ENCODE assay signal across 10 cellular contexts in the genomic region with DNA sequence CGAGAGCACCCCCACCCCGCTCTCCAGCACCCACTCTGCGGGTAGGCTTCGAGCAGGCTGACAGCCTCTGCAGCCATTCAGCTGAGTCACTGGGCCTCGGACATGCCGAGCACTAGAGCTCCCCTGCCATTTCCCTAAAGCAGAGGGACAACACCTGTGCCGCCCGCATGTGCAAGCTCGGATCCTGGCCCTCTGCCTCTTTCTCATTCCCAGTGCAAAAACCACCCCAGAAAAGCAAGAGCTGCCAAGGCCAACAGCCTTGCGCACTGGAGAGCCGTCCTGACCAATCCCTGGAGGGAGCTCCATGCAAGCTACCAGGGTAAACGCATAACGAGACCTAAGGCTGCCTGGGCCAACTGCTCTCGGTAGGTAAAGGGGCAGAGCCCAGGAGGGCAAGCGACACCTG. TPM values are rescaled to one million over a fixed set of nuclear protein-coding genes. Genes with fewer than 3 reads are reported as not detected.
A peak's percentile ranks its signal among the peaks of the same experiment; 100 is the strongest.
DNase-seq lines count a peak whose midpoint lies in the region; ATAC-seq and TF ChIP-seq lines count a peak whose summit lies in the region.
"Had no signal": no experiment of that assay in that cellular context is flagged by ENCODE, and none has a peak within 500 bp of the region (broad histone marks: within the 10 kb centered on the region; RNA-seq: fewer than 3 reads in every experiment).

No MANE protein-coding gene starts in this region.

- CTCF ChIA-PET in activated naive CD4-positive, alpha-beta T cell treated with anti-CD3 and anti-CD28 coated beads for 36 hours (lab: Charles Lee) = interaction anchor here (0.8 to 4.2 kb wide), 6 partner anchors 13 to 203 kb away, joined by 3 to 32 read pairs (median 3); no protein-coding TSS in a partner anchor

- H3K9me3 Mint-ChIP-seq in activated naive CD4-positive, alpha-beta T cell treated with anti-CD3 and anti-CD28 coated beads for 36 hours = no peaks in the 10 kb centered on the region
- H3K9me3 Mint-ChIP-seq in memory B cell = no peaks in the 10 kb centered on the region

- H3K27ac ChIP-seq in tibial nerve = peak overlapping the region in 3 of 4 donors; percentile 96 to 98 (median 98)
- H3K27ac ChIP-seq: SK-N-MC had no signal

- TF ChIP-seq EP300 in tibial nerve (IDR thresholded peaks at IDR 0.05) = no peak

- no peaks in the 10 kb centered on the region for H3K27me3 ChIP-seq in tibial nerve

- TF ChIP-seq CTCF in tibial nerve (IDR thresholded peaks at IDR 0.05) = no peak

- H3K9me3 ChIP-seq in tibial nerve = no peaks in the 10 kb centered on the region

- no peak for DNase-seq in activated naive CD4-positive, alpha-beta T cell treated with anti-CD3 and anti-CD28 coated beads for 36 hours
- no peak for DNase-seq in activated naive CD4-positive, alpha-beta T cell treated with anti-CD3 and anti-CD28 coated beads, Interleukin-2, amount 50 U/mL, for 16 hours
- DNase-seq in astrocyte of the hippocampus (ENCODE audit: low read depth, low spot score) (peak; percentile 47), memory B cell (ENCODE audit: low spot score in 2 of 2) (no peak), tibial nerve (ENCODE audit: low spot score in 2 of 2) (no peak), NCI-H2081 (lab: John Stamatoyannopoulos, UW) (no peak), mucosa of gallbladder (ENCODE audit: low spot score) (no peak)
- DNase-seq: NCI-H1436 had no signal

- H3K4me3 ChIP-seq in tibial nerve = no peak overlapping the region
- H3K4me3 ChIP-seq: SK-N-MC had no signal

- peaks cover 28% of the 10 kb centered on the region for H3K4me1 Mint-ChIP-seq in activated naive CD4-positive, alpha-beta T cell treated with anti-CD3 and anti-CD28 coated beads for 36 hours (ENCODE audit: low read depth)
- peaks cover 28% of the 10 kb centered on the region for H3K4me1 Mint-ChIP-seq in memory B cell

- ATAC-seq in memory B cell (ENCODE audit: low read depth) = no peak
- no peak for ATAC-seq in HG03378 (IDR thresholded peaks at IDR 0.05; ENCODE audit: unreplicated experiment)

- H3K27ac Mint-ChIP-seq in activated naive CD4-positive, alpha-beta T cell treated with anti-CD3 and anti-CD28 coated beads for 36 hours = peak overlapping the region; percentile 96
- peak overlapping the region; percentile 80 for H3K27ac Mint-ChIP-seq in memory B cell

- H3K36me3 ChIP-seq in tibial nerve = peaks cover 0 to 27% (median 0%) of the 10 kb centered on the region in 3 donors

- peaks cover 0 to 52% (median 32%) of the 10 kb centered on the region in 4 donors for H3K4me1 ChIP-seq in tibial nerve

- H3K4me3 Mint-ChIP-seq in activated naive CD4-positive, alpha-beta T cell treated with anti-CD3 and anti-CD28 coated beads for 36 hours = peak overlapping the region; percentile 100
- H3K4me3 Mint-ChIP-seq in memory B cell = peak overlapping the region; percentile 57

- TF ChIP-seq POLR2A in tibial nerve (IDR thresholded peaks at IDR 0.05) = no peak

- intact Hi-C loops in activated naive CD4-positive, alpha-beta T cell treated with anti-CD3 and anti-CD28 coated beads for 36 hours (cut with micrococcal nuclease) = loop anchor here (2.0 kb wide), 1 partner anchor 85 kb away; no protein-coding TSS in a partner anchor

- 27 to 82% methylated on average over 8 to 10 of the region's 15 CpGs for WGBS in tibial nerve, 2 donors

- peaks cover 24% of the 10 kb centered on the region for H3K36me3 Mint-ChIP-seq in activated naive CD4-positive, alpha-beta T cell treated with anti-CD3 and anti-CD28 coated beads for 36 hours (ENCODE audit: low read depth)
- no peaks in the 10 kb centered on the region for H3K36me3 Mint-ChIP-seq in memory B cell

- H3K27me3 Mint-ChIP-seq in activated naive CD4-positive, alpha-beta T cell treated with anti-CD3 and anti-CD28 coated beads for 36 hours (ENCODE audit: low read depth) = no peaks in the 10 kb centered on the region
- no peaks in the 10 kb centered on the region for H3K27me3 Mint-ChIP-seq in memory B cell

RNA-seq across cellular contexts. Expression of gene HCFC1, which starts 5.3 kb away (rescaled TPM):
- total RNA-seq in activated naive CD4-positive, alpha-beta T cell treated with anti-CD3 and anti-CD28 coated beads for 36 hours = 10 to 100 TPM; 85.0 to 86.1 TPM
- total RNA-seq in tibial nerve = 10 to 100 TPM; 42.6 to 52.2 (median 48.9) TPM
- 69.5 TPM for total RNA-seq in mucosa of gallbladder

RNA-seq across cellular contexts. Expression of gene TMEM187, which starts 6.3 kb away (rescaled TPM):
- total RNA-seq in activated naive CD4-positive, alpha-beta T cell treated with anti-CD3 and anti-CD28 coated beads for 36 hours = 1 to 10 TPM; 6.2 to 6.7 TPM
- total RNA-seq in tibial nerve (10 to 100 TPM in 2 of 4 donors, 1 to 10 TPM in 2; 4.2 to 16.4 (median 9.6) TPM), mucosa of gallbladder (14.4 TPM)

RNA-seq across cellular contexts. Expression of gene RENBP, which starts 21.8 kb away (rescaled TPM):
- 10 to 100 TPM; 11.3 to 13.1 TPM for total RNA-seq in activated naive CD4-positive, alpha-beta T cell treated with anti-CD3 and anti-CD28 coated beads for 36 hours
- total RNA-seq in tibial nerve = 10 to 100 TPM; 12.1 to 28.8 (median 17.8) TPM
- 19.5 TPM for total RNA-seq in mucosa of gallbladder

RNA-seq across cellular contexts. Expression of gene NAA10, which starts 31.4 kb away (rescaled TPM):
- total RNA-seq in activated naive CD4-positive, alpha-beta T cell treated with anti-CD3 and anti-CD28 coated beads for 36 hours = 100 to 1,000 TPM; 120 to 121 TPM
- total RNA-seq in tibial nerve = 100 to 1,000 TPM in 1 of 4 donors, 10 to 100 TPM in 3; 48.0 to 152 (median 73.8) TPM
- 81.6 TPM for total RNA-seq in mucosa of gallbladder

RNA-seq across cellular contexts. Expression of gene ARHGAP4, which starts 40.2 kb away (rescaled TPM):
- 100 to 1,000 TPM; 154 to 161 TPM for total RNA-seq in activated naive CD4-positive, alpha-beta T cell treated with anti-CD3 and anti-CD28 coated beads for 36 hours
- total RNA-seq in tibial nerve = 10 to 100 TPM; 23.0 to 90.9 (median 32.7) TPM
- 53.8 TPM for total RNA-seq in mucosa of gallbladder
